In the genomic region with DNA sequence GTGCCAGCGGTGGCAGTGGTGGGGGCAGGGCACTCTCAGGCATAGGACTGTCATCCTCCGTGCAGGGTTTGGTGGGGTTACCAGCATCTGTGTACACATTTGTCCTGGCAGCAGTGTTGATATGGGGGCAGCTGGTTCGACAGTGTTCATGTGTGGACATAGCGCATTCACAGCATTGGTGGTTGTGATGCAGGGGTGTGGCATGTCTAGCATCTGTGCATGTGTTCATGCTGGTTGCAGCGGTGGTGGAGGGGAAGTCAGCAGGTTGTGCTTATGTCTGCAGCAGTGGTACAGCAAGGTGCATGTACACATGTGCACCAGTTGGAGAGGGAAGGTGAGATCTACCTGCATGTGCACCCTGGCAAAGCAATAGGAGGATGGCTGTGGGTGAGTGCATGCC, we compare ENCODE assay signal across 6 cellular contexts.
"Had no signal": no experiment of that assay in that cellular context is flagged by ENCODE, and none has a peak within 500 bp of the region (broad histone marks: within the 10 kb centered on the region; RNA-seq: fewer than 3 reads in every experiment).

No MANE protein-coding gene starts in this region.

- H3K9me3 Mint-ChIP-seq: IgD-negative memory B cell had no signal

- DNase-seq: IMR-90, KBM-7 had no signal

- H3K4me3 Mint-ChIP-seq: IgD-negative memory B cell had no signal

- H3K4me3 ChIP-seq: K562 had no signal

- H3K27ac ChIP-seq: HL-60 had no signal

- H3K36me3 Mint-ChIP-seq: IgD-negative memory B cell had no signal

- H3K4me1 Mint-ChIP-seq: IgD-negative memory B cell had no signal

- ATAC-seq: HepG2, K562 had no signal
